Comparison of ENCODE assay signal across 20 cellular contexts in genomic region chr5:139905401-139905800, GRCh38.
DNase-seq lines count a peak whose midpoint lies in the region; ATAC-seq and TF ChIP-seq lines count a peak whose summit lies in the region.
"Had no signal": no experiment of that assay in that cellular context is flagged by ENCODE, and none has a peak within 500 bp of the region (broad histone marks: within the 10 kb centered on the region; RNA-seq: fewer than 3 reads in every experiment).

No MANE protein-coding gene starts in this region.

- no peak overlapping the region for H3K9ac ChIP-seq in iPS-18a (ENCODE audit: low read length)
- H3K9ac ChIP-seq: BLaER1 had no signal

- peaks cover 23% of the 10 kb centered on the region for H3K27me3 Mint-ChIP-seq in CD8-positive, alpha-beta T cell (ENCODE audit: low read depth)
- H3K27me3 Mint-ChIP-seq in T-cell: peaks cover 25 to 28% of the 10 kb centered on the region in 2 donors
- H3K27me3 Mint-ChIP-seq in activated T-cell treated with anti-CD3 and anti-CD28 coated beads, Interleukin-2, amount 50 U/mL, for 24 hours: peaks cover 32% of the 10 kb centered on the region

- 32 to 37% (median 34%) methylated on average over 6 of the region's 6 CpGs for WGBS in ovary, 3 donors

- H3K4me1 ChIP-seq in CD8-positive, alpha-beta T cell (ENCODE audit: insufficient read depth, low read length): peaks cover 4% of the 10 kb centered on the region
- H3K4me1 ChIP-seq in iPS-18a (ENCODE audit: control insufficient read depth, low read depth, low read length) (peaks cover 11% of the 10 kb centered on the region), ovary (ENCODE audit: insufficient read depth) (peaks cover 14% of the 10 kb centered on the region), foreskin keratinocyte (no peaks in the 10 kb centered on the region)

- no peak for TF ChIP-seq POLR2A in ovary (IDR thresholded peaks at IDR 0.05)

- no peak overlapping the region for H3K27ac ChIP-seq in CD8-positive, alpha-beta T cell (ENCODE audit: low read depth, low read length)
- H3K27ac ChIP-seq in iPS-18a (ENCODE audit: low read length): no peak overlapping the region
- peak overlapping the region in 1 of 2 donors; percentile 55 for H3K27ac ChIP-seq in ovary
- H3K27ac ChIP-seq in foreskin keratinocyte: no peak overlapping the region
- H3K27ac ChIP-seq: BLaER1, heart left ventricle, right lobe of liver had no signal

- no peak for ATAC-seq in CD8-positive, alpha-beta T cell
- ATAC-seq in T-cell (replicated peaks in 1 of 4) (no peak), foreskin keratinocyte (no peak), GM21737 (IDR thresholded peaks at IDR 0.05; ENCODE audit: unreplicated experiment) (no peak)
- ATAC-seq: activated CD4-positive, CD25-positive, alpha-beta regulatory T cell treated with anti-CD3 and anti-CD28 coated beads, Interleukin-2, amount 50 U/mL, for 24 hours had no signal

- no peak for TF ChIP-seq EP300 in ovary (IDR thresholded peaks at IDR 0.05)

- H3K4me3 Mint-ChIP-seq in CD8-positive, alpha-beta T cell: peak overlapping the region; percentile 29
- H3K4me3 Mint-ChIP-seq in T-cell: peak overlapping the region in 2 of 3 donors; percentile 14 to 33
- no peak overlapping the region for H3K4me3 Mint-ChIP-seq in activated T-cell treated with anti-CD3 and anti-CD28 coated beads, Interleukin-2, amount 50 U/mL, for 24 hours

- H3K9me3 ChIP-seq in CD8-positive, alpha-beta T cell (ENCODE audit: low read length): no peaks in the 10 kb centered on the region
- no peaks in the 10 kb centered on the region for H3K9me3 ChIP-seq in iPS-18a (ENCODE audit: control insufficient read depth, low read depth, low read length)
- no peaks in the 10 kb centered on the region for H3K9me3 ChIP-seq in ovary
- H3K9me3 ChIP-seq: BLaER1, heart left ventricle, right lobe of liver had no signal

- DNase-seq in CD8-positive, alpha-beta T cell: no peak
- DNase-seq in T-cell (no peak), ovary (peak; percentile 70 to 85 (median 77)), foreskin keratinocyte (no peak), NCI-H1694 (lab: John Stamatoyannopoulos, UW) (no peak)
- no peak for DNase-seq in activated T-cell treated with anti-CD3 and anti-CD28 coated beads, Interleukin-2, amount 50 U/mL, for 24 hours
- DNase-seq: activated naive CD4-positive, alpha-beta T cell treated with Interleukin-2 at 50 U/mL for 16 hours; activated T-cell treated with anti-CD3 and anti-CD28 coated beads, Interleukin-2, amount 50 U/mL, for 48 hours; Calu3; caudate nucleus; dermis blood vessel endothelial cell; heart left ventricle; KG1; NCI-H146; T-helper 9 cell had no signal

- H3K36me3 ChIP-seq in CD8-positive, alpha-beta T cell (ENCODE audit: insufficient read depth, low read length): no peaks in the 10 kb centered on the region
- H3K36me3 ChIP-seq in iPS-18a (ENCODE audit: control insufficient read depth, low read depth, low read length) (no peaks in the 10 kb centered on the region), ovary (no peaks in the 10 kb centered on the region)
- H3K36me3 ChIP-seq: BLaER1, heart left ventricle, right lobe of liver had no signal

- TF ChIP-seq CTCF in CD8-positive, alpha-beta T cell (IDR thresholded peaks at IDR 0.05): no peak
- no peak for TF ChIP-seq CTCF in ovary (IDR thresholded peaks at IDR 0.05)
- no peak for TF ChIP-seq CTCF in foreskin keratinocyte (conservative IDR thresholded peaks at IDR 0.05)

- peaks cover 6% of the 10 kb centered on the region for H3K4me1 Mint-ChIP-seq in CD8-positive, alpha-beta T cell (ENCODE audit: low read depth)
- H3K4me1 Mint-ChIP-seq in T-cell: peaks cover 5 to 6% (median 6%) of the 10 kb centered on the region in 3 donors
- H3K4me1 Mint-ChIP-seq in activated T-cell treated with anti-CD3 and anti-CD28 coated beads, Interleukin-2, amount 50 U/mL, for 24 hours (ENCODE audit: low read depth): peaks cover 5% of the 10 kb centered on the region

- H3K27ac Mint-ChIP-seq in CD8-positive, alpha-beta T cell: no peak overlapping the region
- H3K27ac Mint-ChIP-seq in T-cell: no peak overlapping the region
- no peak overlapping the region for H3K27ac Mint-ChIP-seq in activated T-cell treated with anti-CD3 and anti-CD28 coated beads, Interleukin-2, amount 50 U/mL, for 24 hours

- peaks cover 16% of the 10 kb centered on the region for H3K27me3 ChIP-seq in CD8-positive, alpha-beta T cell (ENCODE audit: insufficient read depth, low read length)
- H3K27me3 ChIP-seq in iPS-18a (ENCODE audit: control insufficient read depth, insufficient read depth, low read length) (peaks cover 64% of the 10 kb centered on the region), ovary (no peaks in the 10 kb centered on the region), foreskin keratinocyte (peaks cover 80% of the 10 kb centered on the region)

- POLR2A ChIA-PET in CD8-positive, alpha-beta T cell (lab: Charles Lee): no interaction called here
- POLR2A ChIA-PET in T-cell (lab: Charles Lee): no interaction called here

- H3K9me3 Mint-ChIP-seq in CD8-positive, alpha-beta T cell: no peaks in the 10 kb centered on the region
- H3K9me3 Mint-ChIP-seq in T-cell: no peaks in the 10 kb centered on the region
- no peaks in the 10 kb centered on the region for H3K9me3 Mint-ChIP-seq in activated T-cell treated with anti-CD3 and anti-CD28 coated beads, Interleukin-2, amount 50 U/mL, for 24 hours

- CTCF ChIA-PET in CD8-positive, alpha-beta T cell (lab: Charles Lee): no interaction called here
- CTCF ChIA-PET in T-cell (lab: Charles Lee): interaction anchor here in 1 of 2 donors (0.6 kb wide), 1 partner anchor 147 kb away, joined by 3 read pairs; no protein-coding TSS in a partner anchor

- H3K4me3 ChIP-seq in CD8-positive, alpha-beta T cell (ENCODE audit: low read depth, low read length): no peak overlapping the region
- H3K4me3 ChIP-seq in iPS-18a (ENCODE audit: low read length) (peak overlapping the region; percentile 64), ovary (no peak overlapping the region)
- H3K4me3 ChIP-seq: right lobe of liver had no signal

- intact Hi-C loops in CD8-positive, alpha-beta T cell (cut with DNase I, micrococcal nuclease): no loop called here
- intact Hi-C loops in ovary (cut with DNase I): loop anchor here in 1 of 4 donors (5.0 to 10.0 kb wide), 2 partner anchors 38 to 49 kb away; no protein-coding TSS in a partner anchor

- H3K36me3 Mint-ChIP-seq in CD8-positive, alpha-beta T cell: no peaks in the 10 kb centered on the region
- H3K36me3 Mint-ChIP-seq in T-cell: no peaks in the 10 kb centered on the region
- no peaks in the 10 kb centered on the region for H3K36me3 Mint-ChIP-seq in activated T-cell treated with anti-CD3 and anti-CD28 coated beads, Interleukin-2, amount 50 U/mL, for 24 hours (ENCODE audit: low read depth)

Comparison
In these comparisons a context has a peak if more than half of its experiments do, and no peak if none do; other contexts are left out.
1. DNase-seq: peak in ovary (5 of 5); none in CD8-positive, alpha-beta T cell (0 of 7), T-cell (0 of 34), foreskin keratinocyte (0 of 2), activated T-cell treated with anti-CD3 and anti-CD28 coated beads, Interleukin-2, amount 50 U/mL, for 24 hours (single experiment) and NCI-H1694 (single experiment).